2 cellular contexts compared by ENCODE assay signal in the genomic region with DNA sequence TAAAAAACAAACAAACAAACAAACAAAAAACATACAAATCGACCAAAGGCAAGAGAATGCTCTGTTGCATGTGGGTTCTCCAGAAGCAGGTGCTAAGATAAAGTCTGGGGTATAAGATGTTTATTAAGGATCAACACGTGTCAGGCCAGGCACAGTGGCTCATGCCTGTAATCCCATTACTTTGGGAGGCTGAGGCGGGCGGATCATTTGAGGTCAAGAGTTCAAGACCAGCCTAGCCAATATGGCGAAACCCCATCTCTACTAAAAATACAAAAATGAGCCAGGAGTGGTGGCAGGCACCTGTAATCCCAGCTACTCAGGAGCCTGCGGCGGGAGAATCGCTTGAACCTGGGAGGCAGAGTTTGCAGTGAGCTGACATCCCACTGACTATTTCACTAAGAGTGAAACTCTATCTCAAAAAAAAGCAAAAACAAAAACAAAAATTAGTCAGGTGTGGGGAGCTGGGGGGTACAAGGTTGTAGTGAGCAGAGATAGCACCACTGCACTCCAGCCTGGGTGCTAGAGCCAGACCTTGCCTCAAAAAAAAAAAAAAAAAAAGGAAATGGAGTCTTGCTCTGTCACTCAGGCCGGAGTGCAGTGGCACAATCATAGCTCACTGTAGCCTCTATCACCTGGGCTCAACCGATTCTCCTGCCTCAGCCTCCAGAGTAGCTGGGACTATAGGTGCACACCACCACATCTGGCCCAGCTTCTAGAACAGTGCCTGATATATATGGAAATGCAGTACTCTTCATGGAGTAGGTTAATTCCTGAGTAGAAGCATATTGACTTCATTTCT.
TF ChIP-seq lines count a peak whose summit lies in the region.

No MANE protein-coding gene starts in this region.

TF ChIP-seq in HEK293, 187 proteins besides CTCF, POLR2A, EP300 and RAD21 (continued from another document):
- TF ChIP-seq, protein P1, sequence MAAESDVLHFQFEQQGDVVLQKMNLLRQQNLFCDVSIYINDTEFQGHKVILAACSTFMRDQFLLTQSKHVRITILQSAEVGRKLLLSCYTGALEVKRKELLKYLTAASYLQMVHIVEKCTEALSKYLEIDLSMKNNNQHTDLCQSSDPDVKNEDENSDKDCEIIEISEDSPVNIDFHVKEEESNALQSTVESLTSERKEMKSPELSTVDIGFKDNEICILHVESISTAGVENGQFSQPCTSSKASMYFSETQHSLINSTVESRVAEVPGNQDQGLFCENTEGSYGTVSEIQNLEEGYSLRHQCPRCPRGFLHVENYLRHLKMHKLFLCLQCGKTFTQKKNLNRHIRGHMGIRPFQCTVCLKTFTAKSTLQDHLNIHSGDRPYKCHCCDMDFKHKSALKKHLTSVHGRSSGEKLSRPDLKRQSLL (tag by site-specific recombination; IDR thresholded peaks at IDR 0.05), result peak; percentile 63; the same call in 1 of the 2 replicates
- TF ChIP-seq SCRT1 (tag by site-specific recombination; IDR thresholded peaks at IDR 0.05; ENCODE audit: borderline replicate concordance), result 0 out of 2 replicates have a peak, but pooled peaks have one; percentile 46
- no peak for TF ChIP-seq ZNF155 (tag by site-specific recombination; IDR thresholded peaks at IDR 0.05)
- TF ChIP-seq ZNF707 (tag by site-specific recombination; IDR thresholded peaks at IDR 0.05), result no peak
- TF ChIP-seq ZNF37A (tag by site-specific recombination; IDR thresholded peaks at IDR 0.05), result no peak
TF ChIP-seq in HEK293: peak in this region for 3.

TF ChIP-seq in K562, 482 proteins besides CTCF, POLR2A, EP300 and RAD21 (continued from another document):
- no peak for TF ChIP-seq ZNF445 (CRISPR knock-in tag; IDR thresholded peaks at IDR 0.05; ENCODE audit: low read depth)
- no peak for TF ChIP-seq CAMTA2 (CRISPR knock-in tag; conservative IDR thresholded peaks at IDR 0.05)
- TF ChIP-seq GTF2A2 (tag; IDR thresholded peaks at IDR 0.05), result no peak
- TF ChIP-seq ZNF444 (CRISPR knock-in tag; IDR thresholded peaks at IDR 0.05), result no peak
- TF ChIP-seq, protein P2, sequence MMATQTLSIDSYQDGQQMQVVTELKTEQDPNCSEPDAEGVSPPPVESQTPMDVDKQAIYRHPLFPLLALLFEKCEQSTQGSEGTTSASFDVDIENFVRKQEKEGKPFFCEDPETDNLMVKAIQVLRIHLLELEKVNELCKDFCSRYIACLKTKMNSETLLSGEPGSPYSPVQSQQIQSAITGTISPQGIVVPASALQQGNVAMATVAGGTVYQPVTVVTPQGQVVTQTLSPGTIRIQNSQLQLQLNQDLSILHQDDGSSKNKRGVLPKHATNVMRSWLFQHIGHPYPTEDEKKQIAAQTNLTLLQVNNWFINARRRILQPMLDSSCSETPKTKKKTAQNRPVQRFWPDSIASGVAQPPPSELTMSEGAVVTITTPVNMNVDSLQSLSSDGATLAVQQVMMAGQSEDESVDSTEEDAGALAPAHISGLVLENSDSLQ (IDR thresholded peaks at IDR 0.05), result peak; percentile 70
- TF ChIP-seq, protein P3, sequence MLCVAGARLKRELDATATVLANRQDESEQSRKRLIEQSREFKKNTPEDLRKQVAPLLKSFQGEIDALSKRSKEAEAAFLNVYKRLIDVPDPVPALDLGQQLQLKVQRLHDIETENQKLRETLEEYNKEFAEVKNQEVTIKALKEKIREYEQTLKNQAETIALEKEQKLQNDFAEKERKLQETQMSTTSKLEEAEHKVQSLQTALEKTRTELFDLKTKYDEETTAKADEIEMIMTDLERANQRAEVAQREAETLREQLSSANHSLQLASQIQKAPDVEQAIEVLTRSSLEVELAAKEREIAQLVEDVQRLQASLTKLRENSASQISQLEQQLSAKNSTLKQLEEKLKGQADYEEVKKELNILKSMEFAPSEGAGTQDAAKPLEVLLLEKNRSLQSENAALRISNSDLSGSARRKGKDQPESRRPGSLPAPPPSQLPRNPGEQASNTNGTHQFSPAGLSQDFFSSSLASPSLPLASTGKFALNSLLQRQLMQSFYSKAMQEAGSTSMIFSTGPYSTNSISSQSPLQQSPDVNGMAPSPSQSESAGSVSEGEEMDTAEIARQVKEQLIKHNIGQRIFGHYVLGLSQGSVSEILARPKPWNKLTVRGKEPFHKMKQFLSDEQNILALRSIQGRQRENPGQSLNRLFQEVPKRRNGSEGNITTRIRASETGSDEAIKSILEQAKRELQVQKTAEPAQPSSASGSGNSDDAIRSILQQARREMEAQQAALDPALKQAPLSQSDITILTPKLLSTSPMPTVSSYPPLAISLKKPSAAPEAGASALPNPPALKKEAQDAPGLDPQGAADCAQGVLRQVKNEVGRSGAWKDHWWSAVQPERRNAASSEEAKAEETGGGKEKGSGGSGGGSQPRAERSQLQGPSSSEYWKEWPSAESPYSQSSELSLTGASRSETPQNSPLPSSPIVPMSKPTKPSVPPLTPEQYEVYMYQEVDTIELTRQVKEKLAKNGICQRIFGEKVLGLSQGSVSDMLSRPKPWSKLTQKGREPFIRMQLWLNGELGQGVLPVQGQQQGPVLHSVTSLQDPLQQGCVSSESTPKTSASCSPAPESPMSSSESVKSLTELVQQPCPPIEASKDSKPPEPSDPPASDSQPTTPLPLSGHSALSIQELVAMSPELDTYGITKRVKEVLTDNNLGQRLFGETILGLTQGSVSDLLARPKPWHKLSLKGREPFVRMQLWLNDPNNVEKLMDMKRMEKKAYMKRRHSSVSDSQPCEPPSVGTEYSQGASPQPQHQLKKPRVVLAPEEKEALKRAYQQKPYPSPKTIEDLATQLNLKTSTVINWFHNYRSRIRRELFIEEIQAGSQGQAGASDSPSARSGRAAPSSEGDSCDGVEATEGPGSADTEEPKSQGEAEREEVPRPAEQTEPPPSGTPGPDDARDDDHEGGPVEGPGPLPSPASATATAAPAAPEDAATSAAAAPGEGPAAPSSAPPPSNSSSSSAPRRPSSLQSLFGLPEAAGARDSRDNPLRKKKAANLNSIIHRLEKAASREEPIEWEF (CRISPR knock-in tag; IDR thresholded peaks at IDR 0.05), result no peak
- no peak for TF ChIP-seq RBM25 (IDR thresholded peaks at IDR 0.05; ENCODE audit: low read depth, low read length, severe bottlenecking)
- TF ChIP-seq BCOR (IDR thresholded peaks at IDR 0.05), result 0 out of 2 replicates have a peak, but pooled peaks have one; percentile 55
- no peak for TF ChIP-seq MEF2A (IDR thresholded peaks at IDR 0.05; ENCODE audit: control insufficient read depth, low read depth, low read length)
- no peak for TF ChIP-seq ZNF3 (CRISPR knock-in tag; IDR thresholded peaks at IDR 0.05)
- TF ChIP-seq MTF1 (CRISPR knock-in tag; IDR thresholded peaks at IDR 0.05; ENCODE audit: borderline replicate concordance), result no peak
- TF ChIP-seq, protein P4, sequence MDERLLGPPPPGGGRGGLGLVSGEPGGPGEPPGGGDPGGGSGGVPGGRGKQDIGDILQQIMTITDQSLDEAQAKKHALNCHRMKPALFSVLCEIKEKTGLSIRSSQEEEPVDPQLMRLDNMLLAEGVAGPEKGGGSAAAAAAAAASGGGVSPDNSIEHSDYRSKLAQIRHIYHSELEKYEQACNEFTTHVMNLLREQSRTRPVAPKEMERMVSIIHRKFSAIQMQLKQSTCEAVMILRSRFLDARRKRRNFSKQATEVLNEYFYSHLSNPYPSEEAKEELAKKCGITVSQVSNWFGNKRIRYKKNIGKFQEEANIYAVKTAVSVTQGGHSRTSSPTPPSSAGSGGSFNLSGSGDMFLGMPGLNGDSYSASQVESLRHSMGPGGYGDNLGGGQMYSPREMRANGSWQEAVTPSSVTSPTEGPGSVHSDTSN (CRISPR knock-in tag; IDR thresholded peaks at IDR 0.05; ENCODE audit: low read depth), result no peak
- TF ChIP-seq, protein P4 (tag; conservative IDR thresholded peaks at IDR 0.05; ENCODE audit: low read depth), result no peak
- TF ChIP-seq FIP1L1 (IDR thresholded peaks at IDR 0.05; ENCODE audit: low read depth, low read length, poor library complexity, severe bottlenecking), result no peak
- no peak for TF ChIP-seq CBX2 (IDR thresholded peaks at IDR 0.05; ENCODE audit: insufficient read depth, low read length, poor library complexity, severe bottlenecking)
- TF ChIP-seq ZNF384 (IDR thresholded peaks at IDR 0.05; ENCODE audit: low read depth, low read length), result peak; percentile 66
- TF ChIP-seq, protein P5, sequence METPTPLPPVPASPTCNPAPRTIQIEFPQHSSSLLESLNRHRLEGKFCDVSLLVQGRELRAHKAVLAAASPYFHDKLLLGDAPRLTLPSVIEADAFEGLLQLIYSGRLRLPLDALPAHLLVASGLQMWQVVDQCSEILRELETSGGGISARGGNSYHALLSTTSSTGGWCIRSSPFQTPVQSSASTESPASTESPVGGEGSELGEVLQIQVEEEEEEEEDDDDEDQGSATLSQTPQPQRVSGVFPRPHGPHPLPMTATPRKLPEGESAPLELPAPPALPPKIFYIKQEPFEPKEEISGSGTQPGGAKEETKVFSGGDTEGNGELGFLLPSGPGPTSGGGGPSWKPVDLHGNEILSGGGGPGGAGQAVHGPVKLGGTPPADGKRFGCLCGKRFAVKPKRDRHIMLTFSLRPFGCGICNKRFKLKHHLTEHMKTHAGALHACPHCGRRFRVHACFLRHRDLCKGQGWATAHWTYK (CRISPR knock-in tag; IDR thresholded peaks at IDR 0.05), result no peak
- 0 out of 4 replicates have a peak, but pooled peaks of 1 of the 2 experiments have one; percentile 18 for TF ChIP-seq RCOR1 (IDR thresholded peaks at IDR 0.05; ENCODE audit: borderline replicate concordance in 1 of 2, low read depth in 2 of 2, low read length in 2 of 2)
- peak in 1 of 2 experiments; percentile 14; a peak in 1 of 4 replicates for TF ChIP-seq KDM1A (IDR thresholded peaks at IDR 0.05)
- 0 out of 2 replicates have a peak, but pooled peaks have one; percentile 18 for TF ChIP-seq ZNF24 (IDR thresholded peaks at IDR 0.05)
